Comparison of ENCODE assay signal across 11 cellular contexts in genomic region chr12:57133916-57134315, GRCh38. TPM values are rescaled to one million over a fixed set of nuclear protein-coding genes. Genes with fewer than 3 reads are reported as not detected.
A peak's percentile ranks its signal among the peaks of the same experiment; 100 is the strongest.
DNase-seq lines count a peak whose midpoint lies in the region; ATAC-seq and TF ChIP-seq lines count a peak whose summit lies in the region.
"Had no signal": no experiment of that assay in that cellular context is flagged by ENCODE, and none has a peak within 500 bp of the region (broad histone marks: within the 10 kb centered on the region; RNA-seq: fewer than 3 reads in every experiment).

No MANE protein-coding gene starts in this region.

- H3K4me1 ChIP-seq in Caco-2, result peaks cover 57% of the 10 kb centered on the region
- H3K4me1 ChIP-seq in right lobe of liver, result peaks cover 0 to 82% (median 42%) of the 10 kb centered on the region in 4 donors
- peaks cover 19 to 85% of the 10 kb centered on the region in 2 donors for H3K4me1 ChIP-seq in left lung

- WGBS in right lobe of liver (ENCODE audit: insufficient coverage, low coverage, low lambda C conversion rate, missing lambda C conversion rate), result 47% methylated on average over 4 of the region's 6 CpGs

- peak overlapping the region; percentile 95 for H3K27ac Mint-ChIP-seq in Caco-2 (ENCODE audit: unreplicated experiment)

- H3K9me3 ChIP-seq in Caco-2, result no peaks in the 10 kb centered on the region
- H3K9me3 ChIP-seq in right lobe of liver, result no peaks in the 10 kb centered on the region
- no peaks in the 10 kb centered on the region for H3K9me3 ChIP-seq in left lung

- H3K36me3 Mint-ChIP-seq in Caco-2 (ENCODE audit: insufficient read depth, unreplicated experiment), result peaks cover 28% of the 10 kb centered on the region

- H3K4me3 Mint-ChIP-seq in Caco-2 (ENCODE audit: unreplicated experiment), result peak overlapping the region; percentile 50

- no peak overlapping the region for H3K4me3 ChIP-seq in Caco-2 (ENCODE audit: low read depth, low read length)
- H3K4me3 ChIP-seq in right lobe of liver, result no peak overlapping the region
- no peak overlapping the region for H3K4me3 ChIP-seq in skin epidermis
- no peak overlapping the region for H3K4me3 ChIP-seq in left lung

- intact Hi-C loops in Caco-2 (cut with micrococcal nuclease; ENCODE audit: unreplicated experiment), result no loop called here
- intact Hi-C loops in right lobe of liver (cut with DNase I), result no loop called here
- intact Hi-C loops in left lung (cut with DNase I), result no loop called here

- TF ChIP-seq POLR2A in right lobe of liver (IDR thresholded peaks at IDR 0.05), result no peak

- no TSS peak for BruUV-seq in Caco-2 (replicated peaks; lab: Mats Ljungman, UMichigan)

- peaks cover 59% of the 10 kb centered on the region for H3K4me1 Mint-ChIP-seq in Caco-2 (ENCODE audit: low read depth, unreplicated experiment)

- no peaks in the 10 kb centered on the region for H3K27me3 ChIP-seq in Caco-2 (replicated peaks; ENCODE audit: control insufficient read depth, insufficient read depth, low read length)
- H3K27me3 ChIP-seq in right lobe of liver, result no peaks in the 10 kb centered on the region
- peaks cover 0 to 22% of the 10 kb centered on the region in 2 donors for H3K27me3 ChIP-seq in left lung

- H3K36me3 ChIP-seq in Caco-2 (ENCODE audit: control insufficient read depth, insufficient read depth, low read length) (no peaks in the 10 kb centered on the region), right lobe of liver (peaks cover 0 to under 1% (median 0%) of the 10 kb centered on the region in 4 donors), left lung (peaks cover 0 to under 1% of the 10 kb centered on the region in 2 donors)

- CTCF ChIA-PET in Caco-2 (lab: Charles Lee), result interaction anchor here (0.6 to 1.3 kb wide), 2 partner anchors 13 to 72 kb away, joined by 3 to 5 read pairs; no protein-coding TSS in a partner anchor

- H3K27ac ChIP-seq in cingulate gyrus (ENCODE audit: low read depth, low read length) (peak overlapping the region; percentile 80), right lobe of liver (peak overlapping the region in 2 of 3 donors; percentile 29 to 96), skin epidermis (peak overlapping the region in 18 of 21 experiments; percentile 40 to 95 (median 70)), left lung (peak overlapping the region in 1 of 2 donors; percentile 59)
- H3K27ac ChIP-seq: C4-2B had no signal

- no peaks in the 10 kb centered on the region for H3K9me3 Mint-ChIP-seq in Caco-2 (ENCODE audit: unreplicated experiment)

- no peaks in the 10 kb centered on the region for H3K27me3 Mint-ChIP-seq in Caco-2 (ENCODE audit: insufficient read depth, unreplicated experiment)

- no peak for DNase-seq in Caco-2
- no peak for DNase-seq in right lobe of liver
- no peak for DNase-seq in DMS79 treated with DMSO at 0.1 percent for 48 hours (lab: John Stamatoyannopoulos, UW)
- no peak for DNase-seq in left lung
- no peak for DNase-seq in central memory CD4-positive, alpha-beta T cell
- no peak for DNase-seq in NK-92 treated with Interleukin-12 subunit alpha and Interleukin-12 subunit beta, amount 100 ng/mL, for 24 hours (lab: John Stamatoyannopoulos, UW)
- DNase-seq: effector CD4-positive, alpha-beta T cell; NCI-H1930 had no signal

- POLR2A ChIA-PET in Caco-2 (lab: Charles Lee), result interaction anchor here (0.6 to 1.5 kb wide), 2 partner anchors 13 to 39 kb away, joined by 3 to 10 read pairs; partner anchors contain the start of gene LRP1-AS

- TF ChIP-seq CTCF in Caco-2 (IDR thresholded peaks at IDR 0.05; ENCODE audit: insufficient read depth in 1 of 2, low read depth in 1 of 2, low read length in 1 of 2, severe bottlenecking in 1 of 2, unreplicated experiment in 1 of 2) (no peak), right lobe of liver (IDR thresholded peaks at IDR 0.05) (no peak), left lung (IDR thresholded peaks at IDR 0.05) (no peak)

- ATAC-seq in right lobe of liver, result no peak
- no peak for ATAC-seq in left lung

RNA-seq across cellular contexts. Expression of gene LRP1, which starts 5.6 kb away (rescaled TPM):
- total RNA-seq in Caco-2 (2022), result 106 and 111 TPM in 2 replicates
- 100 to 1,000 TPM; 268 to 387 (median 301) TPM for total RNA-seq in right lobe of liver
- 100 to 1,000 TPM; 228 to 325 TPM for total RNA-seq in left lung

RNA-seq across cellular contexts. Expression of gene LRP1-AS, which starts 13.5 kb away (rescaled TPM):
- not detected in 2 replicates for total RNA-seq in Caco-2 (2022)
- not detected for total RNA-seq in right lobe of liver
- total RNA-seq in left lung, result not detected

RNA-seq across cellular contexts. Expression of gene STAT6, which starts 22.8 kb away (rescaled TPM):
- 44.2 and 49.5 TPM in 2 replicates for total RNA-seq in Caco-2 (2022)
- total RNA-seq in right lobe of liver, result 100 to 1,000 TPM in 3 of 6 experiments, 10 to 100 TPM in 3; 61.8 to 108 (median 94.7) TPM
- total RNA-seq in left lung, result 100 to 1,000 TPM; 200 to 237 TPM

RNA-seq across cellular contexts. Expression of gene NAB2, which starts 45.0 kb away (rescaled TPM):
- total RNA-seq in Caco-2 (2022) (15.7 and 16.4 TPM in 2 replicates), right lobe of liver (10 to 100 TPM in 2 of 6 experiments, 1 to 10 TPM in 4; 6.1 to 13.1 (median 8.9) TPM), left lung (10 to 100 TPM; 28.4 to 40.1 TPM)

RNA-seq across cellular contexts. Expression of gene NEMP1, which starts 55.3 kb away (rescaled TPM):
- 38.3 and 40.1 TPM in 2 replicates for total RNA-seq in Caco-2 (2022)
- 1 to 10 TPM; 3.8 to 6.2 (median 4.8) TPM for total RNA-seq in right lobe of liver
- 10 to 100 TPM; 16.4 to 17.9 TPM for total RNA-seq in left lung
